8 cellular contexts compared by ENCODE assay signal in genomic region chr1:53015508-53015860, GRCh38. TPM values are rescaled to one million over a fixed set of nuclear protein-coding genes. Genes with fewer than 3 reads are reported as not detected.
A peak's percentile ranks its signal among the peaks of the same experiment; 100 is the strongest.
DNase-seq lines count a peak whose midpoint lies in the region; ATAC-seq and TF ChIP-seq lines count a peak whose summit lies in the region.

No MANE protein-coding gene starts in this region.

- H3K79me2 ChIP-seq in PC-3 (ENCODE audit: low read length) = peaks cover 44% of the 10 kb centered on the region
- H3K79me2 ChIP-seq in parathyroid adenoma = peaks cover 2% of the 10 kb centered on the region

- H3K9ac ChIP-seq in ES-I3 (ENCODE audit: low read depth, low read length) (peak overlapping the region; percentile 60), PC-3 (ENCODE audit: low read length) (peak overlapping the region; percentile 69), parathyroid adenoma (no peak overlapping the region)

- TF ChIP-seq POLR2A in esophagus squamous epithelium (IDR thresholded peaks at IDR 0.05) = no peak

- peak overlapping the region; percentile 29 for H3K27ac ChIP-seq in PC-3 (ENCODE audit: low read length)
- H3K27ac ChIP-seq in esophagus squamous epithelium = peak overlapping the region in 3 of 4 donors; percentile 39 to 75 (median 73)
- no peak overlapping the region for H3K27ac ChIP-seq in parathyroid adenoma

- H3F3A ChIP-seq in PC-3 (ENCODE audit: low read length, unreplicated experiment) = no peaks in the 10 kb centered on the region

- TF ChIP-seq CTCF in PC-3 (conservative IDR thresholded peaks at IDR 0.05; ENCODE audit: low read depth, low read length) (no peak), esophagus squamous epithelium (IDR thresholded peaks at IDR 0.05) (no peak), parathyroid adenoma (IDR thresholded peaks at IDR 0.05) (no peak)

- peak overlapping the region; percentile 92 for H3K4me2 ChIP-seq in PC-3 (ENCODE audit: low read length)
- peak overlapping the region; percentile 89 for H3K4me2 ChIP-seq in parathyroid adenoma (ENCODE audit: low read length)

- 23 to 29% methylated on average over 3 of the region's 3 CpGs for WGBS in esophagus squamous epithelium, 2 donors

- peaks cover 3% of the 10 kb centered on the region; the same call in 1 of the 2 replicates for H3K4me1 ChIP-seq in ES-I3 (ENCODE audit: insufficient read depth, low read length)
- H3K4me1 ChIP-seq in PC-3 (ENCODE audit: insufficient read depth, low read length) = peaks cover 14% of the 10 kb centered on the region
- peaks cover 0 to 28% (median 4%) of the 10 kb centered on the region in 3 donors for H3K4me1 ChIP-seq in esophagus squamous epithelium
- H3K4me1 ChIP-seq in parathyroid adenoma = no peaks in the 10 kb centered on the region

- no peaks in the 10 kb centered on the region for H4K20me1 ChIP-seq in PC-3 (ENCODE audit: low read length)

- H3K9me2 ChIP-seq in PC-3 (replicated peaks; ENCODE audit: low read length) = no peaks in the 10 kb centered on the region

- peak overlapping the region; percentile 84 for H3K4me3 ChIP-seq in PC-3 (ENCODE audit: low read length)
- H3K4me3 ChIP-seq in esophagus squamous epithelium = peak overlapping the region; percentile 43 to 72 (median 53)
- H3K4me3 ChIP-seq in parathyroid adenoma (ENCODE audit: low read depth, low read length) = peak overlapping the region; percentile 93

- no peaks in the 10 kb centered on the region for H3K27me3 ChIP-seq in PC-3 (ENCODE audit: low read length)
- no peaks in the 10 kb centered on the region for H3K27me3 ChIP-seq in esophagus squamous epithelium
- no peaks in the 10 kb centered on the region for H3K27me3 ChIP-seq in parathyroid adenoma (ENCODE audit: control insufficient read depth, insufficient read depth, low read length)

- H2AFZ ChIP-seq in PC-3 (ENCODE audit: low read length) (peak overlapping the region; percentile 87), parathyroid adenoma (peak overlapping the region; percentile 77)

- intact Hi-C loops in PC-3 (cut with micrococcal nuclease) = loop anchor here (5.0 to 10.0 kb wide), 2 partner anchors 92 to 169 kb away; no protein-coding TSS in a partner anchor
- intact Hi-C loops in esophagus squamous epithelium (cut with DNase I) = no loop called here

- CTCF ChIA-PET in PC-3 (lab: Charles Lee) = no interaction called here

- no peaks in the 10 kb centered on the region for H3K9me3 ChIP-seq in ES-I3 (ENCODE audit: control insufficient read depth, insufficient read depth, low read length)
- H3K9me3 ChIP-seq in PC-3 (ENCODE audit: low read length) = no peaks in the 10 kb centered on the region
- H3K9me3 ChIP-seq in esophagus squamous epithelium = no peaks in the 10 kb centered on the region
- H3K9me3 ChIP-seq in parathyroid adenoma (ENCODE audit: control insufficient read depth, low read length) = no peaks in the 10 kb centered on the region

- no peaks in the 10 kb centered on the region for H3K36me3 ChIP-seq in ES-I3 (ENCODE audit: insufficient read depth, low read length)
- no peaks in the 10 kb centered on the region for H3K36me3 ChIP-seq in PC-3 (ENCODE audit: low read depth, low read length)
- peaks cover 0 to 20% (median 0%) of the 10 kb centered on the region in 3 donors for H3K36me3 ChIP-seq in esophagus squamous epithelium
- no peaks in the 10 kb centered on the region for H3K36me3 ChIP-seq in parathyroid adenoma (ENCODE audit: control insufficient read depth, insufficient read depth, low read length)

- DNase-seq in PC-3 (no peak), esophagus squamous epithelium (lab: John Stamatoyannopoulos, UW) (no peak), dedifferentiated amniotic fluid mesenchymal stem cell (ENCODE audit: extremely low spot score) (no peak), COR-L47 (lab: John Stamatoyannopoulos, UW) (no peak), SHP77 (lab: John Stamatoyannopoulos, UW) (no peak), T1000 (lab: John Stamatoyannopoulos, UW) (no peak)

- BruUV-seq in PC-3 (replicated peaks; lab: Mats Ljungman, UMichigan) = no TSS peak

- ATAC-seq in PC-3 = peak; percentile 16

- POLR2A ChIA-PET in PC-3 (lab: Charles Lee; ENCODE audit: unreplicated experiment) = no interaction called here

RNA-seq across cellular contexts. Expression of gene PODN, which starts 46.5 kb away (rescaled TPM):
- total RNA-seq in PC-3 (2014; rRNA removed) (not detected in 2 replicates), esophagus squamous epithelium (100 to 1,000 TPM in 1 of 4 donors, 10 to 100 TPM in 2, 1 to 10 TPM in 1; 5.1 to 107 (median 19.0) TPM)
